ENCODE assay signal across 8 cellular contexts in the genomic region with DNA sequence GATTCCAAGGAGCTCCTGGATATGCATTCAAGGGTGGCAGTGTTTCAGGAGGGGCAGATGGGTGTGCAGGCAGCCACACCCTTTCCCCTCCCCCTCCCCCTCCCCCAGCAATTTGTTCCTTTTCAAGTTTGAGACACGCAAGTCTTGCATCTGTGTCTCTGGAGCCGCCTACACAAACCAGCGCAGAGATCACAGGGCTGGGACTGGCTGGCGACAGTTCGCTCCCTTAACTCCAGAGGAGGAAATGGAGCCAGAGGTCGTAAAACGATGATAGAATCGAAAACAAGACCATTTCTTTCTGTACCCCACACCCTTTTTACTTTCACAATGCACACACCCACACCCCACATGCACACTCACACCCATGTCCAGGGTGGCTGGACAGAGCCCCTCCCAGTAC.
DNase-seq lines count a peak whose midpoint lies in the region; TF ChIP-seq lines count a peak whose summit lies in the region.
"Had no signal": no experiment of that assay in that cellular context is flagged by ENCODE, and none has a peak within 500 bp of the region (broad histone marks: within the 10 kb centered on the region; RNA-seq: fewer than 3 reads in every experiment).

No MANE protein-coding gene starts in this region.

- H3K27me3 ChIP-seq in HL-60 (ENCODE audit: insufficient read depth, poor library complexity, severe bottlenecking): no peaks in the 10 kb centered on the region
- H3K27me3 ChIP-seq: body of pancreas had no signal

- H3K4me1 Mint-ChIP-seq in T-helper 2 cell treated with Interferon-gamma antibody and Interleukin-4, amounts not matched to agents 5 μg/mL and 100 μg/mL, for 36 hours (ENCODE audit: low read depth): peaks cover 22% of the 10 kb centered on the region

- H3K4me3 ChIP-seq in HL-60 (replicated peaks; ENCODE audit: insufficient read depth, low read length): no peak overlapping the region
- H3K4me3 ChIP-seq: body of pancreas had no signal

- no peaks in the 10 kb centered on the region for H3K36me3 Mint-ChIP-seq in T-helper 2 cell treated with Interferon-gamma antibody and Interleukin-4, amounts not matched to agents 5 μg/mL and 100 μg/mL, for 36 hours (ENCODE audit: low read depth)

- H3K9me3 Mint-ChIP-seq in T-helper 2 cell treated with Interferon-gamma antibody and Interleukin-4, amounts not matched to agents 5 μg/mL and 100 μg/mL, for 36 hours: no peaks in the 10 kb centered on the region

- H3K27me3 Mint-ChIP-seq in T-helper 2 cell treated with Interferon-gamma antibody and Interleukin-4, amounts not matched to agents 5 μg/mL and 100 μg/mL, for 36 hours (ENCODE audit: low read depth): peaks cover 18% of the 10 kb centered on the region

- peak in 1 of 2 experiments; percentile 83 for DNase-seq in HL-60 (ENCODE audit: low read depth in 1 of 2, low spot score in 1 of 2)
- DNase-seq in T-helper 2 cell treated with Interferon-gamma antibody and Interleukin-4, amounts not matched to agents 5 μg/mL and 100 μg/mL, for 36 hours (ENCODE audit: low spot score): peak; percentile 29
- peak; percentile 16 for DNase-seq in kidney tubule cell (ENCODE audit: low spot score)
- DNase-seq in stimulated activated CD4-positive, alpha-beta T cell treated with anti-CD3 and anti-CD28 coated beads, Interleukin-2, amount 100 ng/mL, for 48 hours: peak; percentile 3 to 15
- no peak for DNase-seq in NCI-H2227 treated with DMSO at 0.1 percent for 48 hours (lab: John Stamatoyannopoulos, UW)
- no peak for DNase-seq in NCI-H146 treated with DMSO at 0.1 percent for 48 hours (lab: John Stamatoyannopoulos, UW; ENCODE audit: unreplicated experiment)
- no peak for DNase-seq in DMS153 (lab: John Stamatoyannopoulos, UW)

- H3K27ac ChIP-seq in HL-60 (replicated peaks): peak overlapping the region; percentile 86

- TF ChIP-seq CTCF in HL-60 (IDR thresholded peaks at IDR 0.05; ENCODE audit: insufficient read depth, low read length): no peak

- peak overlapping the region; percentile 81 for H3K27ac Mint-ChIP-seq in T-helper 2 cell treated with Interferon-gamma antibody and Interleukin-4, amounts not matched to agents 5 μg/mL and 100 μg/mL, for 36 hours

- peak overlapping the region; percentile 50 for H3K4me3 Mint-ChIP-seq in T-helper 2 cell treated with Interferon-gamma antibody and Interleukin-4, amounts not matched to agents 5 μg/mL and 100 μg/mL, for 36 hours

Comparison
In these comparisons a context has a peak if more than half of its experiments do, and no peak if none do; other contexts are left out.
1. DNase-seq: peak in T-helper 2 cell treated with Interferon-gamma antibody and Interleukin-4, amounts not matched to agents 5 μg/mL and 100 μg/mL, for 36 hours (single experiment), kidney tubule cell (single experiment) and stimulated activated CD4-positive, alpha-beta T cell treated with anti-CD3 and anti-CD28 coated beads, Interleukin-2, amount 100 ng/mL, for 48 hours (2 of 2); none in NCI-H2227 treated with DMSO at 0.1 percent for 48 hours (single experiment), NCI-H146 treated with DMSO at 0.1 percent for 48 hours (single experiment) and DMS153 (single experiment).